Comparison of ENCODE assay signal across 9 cellular contexts in the genomic region with DNA sequence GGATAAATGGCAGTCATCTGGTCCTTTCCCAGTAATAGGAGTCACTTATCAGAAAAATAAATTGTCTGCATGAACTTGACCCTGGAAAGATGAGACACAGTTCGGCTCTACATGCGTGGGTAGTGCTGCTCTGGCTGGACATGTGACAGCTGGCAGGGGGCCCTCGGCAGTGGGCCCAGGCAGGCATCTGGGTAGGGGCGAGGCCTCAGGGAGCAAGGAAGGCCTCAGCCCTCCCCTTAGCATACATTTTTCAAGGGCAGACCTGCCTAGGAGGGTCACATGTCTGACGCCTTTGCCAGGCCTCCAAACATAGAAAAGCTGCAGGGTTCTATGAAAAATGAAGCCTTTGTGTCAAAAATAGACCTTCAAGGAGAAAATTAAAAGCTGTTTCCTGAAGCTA. TPM values are rescaled to one million over a fixed set of nuclear protein-coding genes. Genes with fewer than 3 reads are reported as not detected.
DNase-seq lines count a peak whose midpoint lies in the region; ATAC-seq and TF ChIP-seq lines count a peak whose summit lies in the region.
"Had no signal": no experiment of that assay in that cellular context is flagged by ENCODE, and none has a peak within 500 bp of the region (broad histone marks: within the 10 kb centered on the region; RNA-seq: fewer than 3 reads in every experiment).

No MANE protein-coding gene starts in this region.

- no peak overlapping the region for H3K4me3 ChIP-seq in cardiac muscle cell
- H3K4me3 ChIP-seq in rectal smooth muscle tissue (ENCODE audit: low read length): no peak overlapping the region

- H3K27ac Mint-ChIP-seq in stimulated activated effector memory CD8-positive, alpha-beta T cell treated with anti-CD3 and anti-CD28 coated beads, Interleukin-12 subunit alpha, Interleukin-12 subunit beta, amount 100 ng/mL, for 72 hours: no peak overlapping the region

- H3K36me3 Mint-ChIP-seq in stimulated activated effector memory CD8-positive, alpha-beta T cell treated with anti-CD3 and anti-CD28 coated beads, Interleukin-12 subunit alpha, Interleukin-12 subunit beta, amount 100 ng/mL, for 72 hours: no peaks in the 10 kb centered on the region

- H3K4me3 Mint-ChIP-seq in stimulated activated effector memory CD8-positive, alpha-beta T cell treated with anti-CD3 and anti-CD28 coated beads, Interleukin-12 subunit alpha, Interleukin-12 subunit beta, amount 100 ng/mL, for 72 hours: no peak overlapping the region

- no peak for TF ChIP-seq CTCF in cardiac muscle cell (IDR thresholded peaks at IDR 0.05; ENCODE audit: low read depth, low read length)

- H3K9me3 Mint-ChIP-seq in stimulated activated effector memory CD8-positive, alpha-beta T cell treated with anti-CD3 and anti-CD28 coated beads, Interleukin-12 subunit alpha, Interleukin-12 subunit beta, amount 100 ng/mL, for 72 hours: no peaks in the 10 kb centered on the region

- DNase-seq in GM04504 (ENCODE audit: low read depth) (peak; percentile 14), amniotic epithelial cell (ENCODE audit: low read depth) (peak; percentile 83), cardiac muscle cell (ENCODE audit: low read depth in 1 of 2, low spot score in 1 of 2) (peak; percentile 19 to 90)
- DNase-seq in activated CD4-positive, alpha-beta T cell treated with anti-CD3 and anti-CD28 coated beads for 48 hours: no peak
- no peak for DNase-seq in stimulated activated effector memory CD8-positive, alpha-beta T cell treated with anti-CD3 and anti-CD28 coated beads, Interleukin-12 subunit alpha, Interleukin-12 subunit beta, amount 100 ng/mL, for 72 hours (ENCODE audit: low spot score in 2 of 2)
- DNase-seq: NCI-H226 had no signal

- peak overlapping the region; percentile 50 for H3K27ac ChIP-seq in cardiac muscle cell
- peak overlapping the region; percentile 56 for H3K27ac ChIP-seq in rectal smooth muscle tissue (ENCODE audit: low read depth, low read length)

- H3K27me3 ChIP-seq in cardiac muscle cell: no peaks in the 10 kb centered on the region
- H3K27me3 ChIP-seq in rectal smooth muscle tissue (ENCODE audit: control insufficient read depth, insufficient read depth, low read length): no peaks in the 10 kb centered on the region

- H3K9ac ChIP-seq in rectal smooth muscle tissue (ENCODE audit: low read length): no peak overlapping the region

- ATAC-seq in GM19397 (IDR thresholded peaks at IDR 0.05; ENCODE audit: unreplicated experiment) (no peak), GM18873 (IDR thresholded peaks at IDR 0.05; ENCODE audit: low FRiP score, unreplicated experiment) (no peak)
- no peak for ATAC-seq in stimulated activated effector memory CD8-positive, alpha-beta T cell treated with anti-CD3 and anti-CD28 coated beads, Interleukin-12 subunit alpha, Interleukin-12 subunit beta, amount 100 ng/mL, for 72 hours

- H3K9me3 ChIP-seq in cardiac muscle cell (ENCODE audit: low read depth): no peaks in the 10 kb centered on the region

- peaks cover 6% of the 10 kb centered on the region for H3K4me1 ChIP-seq in cardiac muscle cell (ENCODE audit: low read depth)
- no peaks in the 10 kb centered on the region for H3K4me1 ChIP-seq in rectal smooth muscle tissue (ENCODE audit: control insufficient read depth, insufficient read depth, low read length)

- H3K4me1 Mint-ChIP-seq in stimulated activated effector memory CD8-positive, alpha-beta T cell treated with anti-CD3 and anti-CD28 coated beads, Interleukin-12 subunit alpha, Interleukin-12 subunit beta, amount 100 ng/mL, for 72 hours: no peaks in the 10 kb centered on the region

- H3K36me3 ChIP-seq in cardiac muscle cell (no peaks in the 10 kb centered on the region), rectal smooth muscle tissue (ENCODE audit: control insufficient read depth, insufficient read depth, low read length) (no peaks in the 10 kb centered on the region)

RNA-seq across cellular contexts. Expression of a gene that starts 12.8 kb away (rescaled TPM):
- 42.7 and 55.9 TPM in 2 replicates for total RNA-seq in cardiac muscle cell
- polyA plus RNA-seq in cardiac muscle cell: 9.6 and 14.6 TPM in 2 replicates

RNA-seq across cellular contexts. Expression of a gene that starts 47.9 kb away (rescaled TPM):
- 120 and 169 TPM in 2 replicates for total RNA-seq in cardiac muscle cell
- polyA plus RNA-seq in cardiac muscle cell: 319 and 368 TPM in 2 replicates

Comparison
In these comparisons a context has a peak if more than half of its experiments do, and no peak if none do; other contexts are left out.
1. DNase-seq: peak in GM04504 (single experiment), amniotic epithelial cell (single experiment) and cardiac muscle cell (2 of 2); none in activated CD4-positive, alpha-beta T cell treated with anti-CD3 and anti-CD28 coated beads for 48 hours (single experiment) and stimulated activated effector memory CD8-positive, alpha-beta T cell treated with anti-CD3 and anti-CD28 coated beads, Interleukin-12 subunit alpha, Interleukin-12 subunit beta, amount 100 ng/mL, for 72 hours (0 of 2).